Comparison of ENCODE assay signal across 16 cellular contexts in the genomic region with DNA sequence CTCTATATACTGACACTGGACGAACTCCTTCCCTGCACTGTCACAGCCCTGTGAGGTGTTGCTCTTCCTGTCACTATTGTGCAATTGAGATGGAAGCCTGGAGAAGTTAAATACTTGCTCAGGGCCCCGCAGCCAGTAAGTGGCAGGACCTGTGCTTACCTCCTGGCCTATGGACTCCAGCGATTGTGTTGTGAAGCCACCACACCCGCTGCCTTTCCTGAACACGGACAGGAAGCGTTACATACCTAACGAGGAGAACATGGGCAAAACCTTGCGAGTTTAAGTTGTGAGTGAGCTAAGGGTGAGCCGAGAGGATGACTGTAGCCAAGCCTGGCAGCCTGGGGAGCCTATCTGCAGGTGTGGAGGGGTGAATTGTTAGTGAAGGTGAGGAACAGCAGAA. TPM values are rescaled to one million over a fixed set of nuclear protein-coding genes. Genes with fewer than 3 reads are reported as not detected.
DNase-seq lines count a peak whose midpoint lies in the region; ATAC-seq, FAIRE-seq and TF ChIP-seq lines count a peak whose summit lies in the region.
"Had no signal": no experiment of that assay in that cellular context is flagged by ENCODE, and none has a peak within 500 bp of the region (broad histone marks: within the 10 kb centered on the region; RNA-seq: fewer than 3 reads in every experiment).

No MANE protein-coding gene starts in this region.

- H4K20me1 ChIP-seq in mammary epithelial cell (ENCODE audit: insufficient read depth, low read length) = no peaks in the 10 kb centered on the region
- peaks cover 51% of the 10 kb centered on the region for H4K20me1 ChIP-seq in astrocyte (ENCODE audit: insufficient read depth, low read length)
- no peaks in the 10 kb centered on the region for H4K20me1 ChIP-seq in HepG2 (ENCODE audit: insufficient read depth, low read length)

- FAIRE-seq in astrocyte (lab: Jason Lieb, UNC) (no peak), HepG2 (lab: Jason Lieb, UNC) (peak; percentile 74)
- FAIRE-seq: HTR-8/SVneo had no signal

- dilution Hi-C loops in mammary epithelial cell (cut with HindIII; ENCODE audit: low sequenced_read_pairs) = no loop called here

- H3K27me3 Mint-ChIP-seq in MCF 10A (ENCODE audit: insufficient read depth, unreplicated experiment) (no peaks in the 10 kb centered on the region), astrocyte (ENCODE audit: low read depth, unreplicated experiment) (no peaks in the 10 kb centered on the region)
- peaks cover 5 to 8% of the 10 kb centered on the region in 2 donors for H3K27me3 Mint-ChIP-seq in stimulated activated naive B cell treated with anti-CD40 and anti-IgM and Interleukin-4, amounts not matched to agents 10 μg/mL and 1 μg/mL and 100 μg/mL, for 72 hours

- no peak for TF ChIP-seq RAD21 in HepG2 (CRISPR knock-in tag; IDR thresholded peaks at IDR 0.05)

- no peaks in the 10 kb centered on the region for H3K36me3 ChIP-seq in mammary epithelial cell (ENCODE audit: insufficient read depth, low read length)
- H3K36me3 ChIP-seq in astrocyte (ENCODE audit: insufficient read depth, low read length) = peaks cover 8% of the 10 kb centered on the region
- no peaks in the 10 kb centered on the region for H3K36me3 ChIP-seq in HepG2 (replicated peaks in 1 of 2; ENCODE audit: control insufficient read depth in 1 of 2, insufficient read depth in 2 of 2, low read length in 2 of 2)
- H3K36me3 ChIP-seq: cardiac muscle cell had no signal

- H3K4me1 ChIP-seq in mammary epithelial cell (ENCODE audit: insufficient read depth, low read length) = peaks cover 23% of the 10 kb centered on the region
- H3K4me1 ChIP-seq in astrocyte (ENCODE audit: insufficient read depth, low read length) = peaks cover 28% of the 10 kb centered on the region
- H3K4me1 ChIP-seq in HepG2 (ENCODE audit: insufficient read depth, low read length) = peaks cover 24% of the 10 kb centered on the region

- H3K79me2 ChIP-seq in mammary epithelial cell (ENCODE audit: insufficient read depth, low read length) (peaks cover 28% of the 10 kb centered on the region), astrocyte (ENCODE audit: insufficient read depth, low read length) (peaks cover 77% of the 10 kb centered on the region), HepG2 (ENCODE audit: insufficient read depth, low read length) (no peaks in the 10 kb centered on the region)

- TF ChIP-seq CTCF in MCF 10A (IDR thresholded peaks at IDR 0.05; ENCODE audit: unreplicated experiment) (no peak), mammary epithelial cell (conservative IDR thresholded peaks at IDR 0.05 in 1 of 2, IDR thresholded peaks at IDR 0.05 in 1 of 2; ENCODE audit: extremely low read depth in 1 of 2, insufficient read depth in 1 of 2, low read depth in 1 of 2, low read length in 2 of 2) (no peak), astrocyte (IDR thresholded peaks at IDR 0.05; ENCODE audit: insufficient read depth, low read depth, low read length) (no peak), HepG2 (CRISPR knock-in tag; IDR thresholded peaks at IDR 0.05) (no peak; the same call in 1 of the 2 replicates)

- H3K9me3 ChIP-seq in mammary epithelial cell (replicated peaks; ENCODE audit: insufficient read depth, low read length) = no peaks in the 10 kb centered on the region
- no peaks in the 10 kb centered on the region for H3K9me3 ChIP-seq in astrocyte (ENCODE audit: insufficient read depth, low read depth, low read length)
- no peaks in the 10 kb centered on the region for H3K9me3 ChIP-seq in HepG2 (ENCODE audit: low read length)

- no peak overlapping the region for H2AFZ ChIP-seq in mammary epithelial cell (ENCODE audit: low read depth, low read length)
- no peak overlapping the region for H2AFZ ChIP-seq in astrocyte (ENCODE audit: low read depth, low read length)
- H2AFZ ChIP-seq in HepG2 (ENCODE audit: low read length) = peak overlapping the region; percentile 83

- H3K4me1 Mint-ChIP-seq in MCF 10A (ENCODE audit: insufficient read depth, unreplicated experiment) = peaks cover 11% of the 10 kb centered on the region
- peaks cover 47% of the 10 kb centered on the region for H3K4me1 Mint-ChIP-seq in astrocyte (ENCODE audit: low read depth, unreplicated experiment)
- H3K4me1 Mint-ChIP-seq in stimulated activated naive B cell treated with anti-CD40 and anti-IgM and Interleukin-4, amounts not matched to agents 10 μg/mL and 1 μg/mL and 100 μg/mL, for 72 hours = peaks cover 8 to 9% of the 10 kb centered on the region in 2 donors

- 87% methylated on average over 5 of the region's 9 CpGs for WGBS in mammary epithelial cell (ENCODE audit: low coverage, missing lambda C conversion rate)
- 3% methylated on average over 7 of the region's 9 CpGs for WGBS in HepG2 (ENCODE audit: low lambda C conversion rate)

- H3K9me3 Mint-ChIP-seq in MCF 10A (ENCODE audit: unreplicated experiment) (no peaks in the 10 kb centered on the region), astrocyte (ENCODE audit: unreplicated experiment) (no peaks in the 10 kb centered on the region)
- H3K9me3 Mint-ChIP-seq in stimulated activated naive B cell treated with anti-CD40 and anti-IgM and Interleukin-4, amounts not matched to agents 10 μg/mL and 1 μg/mL and 100 μg/mL, for 72 hours = no peaks in the 10 kb centered on the region

- H3K4me3 ChIP-seq in mammary epithelial cell (replicated peaks in 1 of 3; ENCODE audit: insufficient read depth in 1 of 3, low read depth in 2 of 3, low read length in 3 of 3) = no peak overlapping the region
- no peak overlapping the region for H3K4me3 ChIP-seq in astrocyte (ENCODE audit: insufficient read depth, low read depth, low read length)
- peak overlapping the region; percentile 45 to 64 (median 53); a peak in 5 of 6 replicates for H3K4me3 ChIP-seq in HepG2 (replicated peaks in 1 of 3; ENCODE audit: insufficient read depth in 1 of 3, low read depth in 2 of 3, low read length in 3 of 3)
- H3K4me3 ChIP-seq: cardiac muscle cell had no signal

- H3K4me2 ChIP-seq in mammary epithelial cell (ENCODE audit: insufficient read depth, low read depth, low read length) (no peak overlapping the region), astrocyte (ENCODE audit: low read length) (no peak overlapping the region), HepG2 (ENCODE audit: low read depth, low read length) (peak overlapping the region; percentile 96)

- H3K36me3 Mint-ChIP-seq in MCF 10A (ENCODE audit: insufficient read depth, unreplicated experiment) (no peaks in the 10 kb centered on the region), astrocyte (ENCODE audit: low read depth, unreplicated experiment) (peaks cover 17% of the 10 kb centered on the region)
- peaks cover 8 to 14% of the 10 kb centered on the region in 2 donors for H3K36me3 Mint-ChIP-seq in stimulated activated naive B cell treated with anti-CD40 and anti-IgM and Interleukin-4, amounts not matched to agents 10 μg/mL and 1 μg/mL and 100 μg/mL, for 72 hours

- in situ Hi-C loops in mammary epithelial cell (cut with MboI; ENCODE audit: low sequenced_read_pairs in 2 of 2) (no loop called here), HepG2 (cut with HindIII; ENCODE audit: extremely low pct_ligation_motif_present, low pct_unique_long_range_greater_than_20kb) (no loop called here)

- peak; percentile 89 for ATAC-seq in HepG2
- no peak for ATAC-seq in stimulated activated naive B cell treated with anti-CD40 and anti-IgM and Interleukin-4, amounts not matched to agents 10 μg/mL and 1 μg/mL and 100 μg/mL, for 72 hours (replicated peaks)
- ATAC-seq: HCT116 had no signal

- intact Hi-C loops in MCF 10A (cut with micrococcal nuclease) = no loop called here
- intact Hi-C loops in mammary epithelial cell (cut with micrococcal nuclease) = no loop called here
- intact Hi-C loops in HepG2 (cut with micrococcal nuclease; ENCODE audit: unreplicated experiment) = loop anchor here (1.0 kb wide), 1 partner anchor 120 kb away; a partner anchor contains a TSS

- BruUV-seq in MCF 10A (replicated peaks; lab: Mats Ljungman, UMichigan) = no TSS peak
- no TSS peak for BruUV-seq in mammary epithelial cell (replicated peaks; lab: Mats Ljungman, UMichigan)
- BruUV-seq in HepG2 (replicated peaks; lab: Mats Ljungman, UMichigan) = no TSS peak

- H3K27me3 ChIP-seq in mammary epithelial cell (ENCODE audit: insufficient read depth, low read length) (no peaks in the 10 kb centered on the region), astrocyte (ENCODE audit: insufficient read depth, low read length) (no peaks in the 10 kb centered on the region), HepG2 (ENCODE audit: control insufficient read depth in 1 of 2, insufficient read depth in 2 of 2, low read length in 2 of 2) (no peaks in the 10 kb centered on the region; a peak in 1 of 5 replicates)
- H3K27me3 ChIP-seq: cardiac muscle cell had no signal

- H3K27ac Mint-ChIP-seq in MCF 10A (ENCODE audit: low read depth, unreplicated experiment) (peak overlapping the region; percentile 96), astrocyte (ENCODE audit: unreplicated experiment) (peak overlapping the region; percentile 75)
- no peak overlapping the region for H3K27ac Mint-ChIP-seq in stimulated activated naive B cell treated with anti-CD40 and anti-IgM and Interleukin-4, amounts not matched to agents 10 μg/mL and 1 μg/mL and 100 μg/mL, for 72 hours

- CTCF ChIA-PET in MCF 10A (lab: Yijun Ruan, JAX) (interaction anchor here (1.2 kb wide), 1 partner anchor 217 kb away, joined by 5 read pairs; no protein-coding TSS in a partner anchor), mammary epithelial cell (lab: Charles Lee; ENCODE audit: low non-redundant PET) (no interaction called here), HepG2 (lab: Yijun Ruan, JAX; ENCODE audit: low intra/inter-chr PET ratio, low total read pairs) (no interaction called here)

- H3K27ac ChIP-seq in mammary epithelial cell (ENCODE audit: insufficient read depth, low read depth, low read length) (no peak overlapping the region), astrocyte (ENCODE audit: low read depth, low read length) (no peak overlapping the region), HepG2 (ENCODE audit: extremely low read length, insufficient read depth, low read length) (peak overlapping the region; percentile 58)
- H3K27ac ChIP-seq: cardiac muscle cell had no signal

- TF ChIP-seq POLR2A in HepG2 (IDR thresholded peaks at IDR 0.05; ENCODE audit: insufficient read depth in 1 of 2, low read depth in 2 of 2, low read length in 2 of 2) = no peak

- DNase-seq in MCF 10A (ENCODE audit: unreplicated experiment) (peak; percentile 67), mammary epithelial cell (no peak), astrocyte (ENCODE audit: low read depth) (no peak), HepG2 (ENCODE audit: low spot score) (peak; percentile 70), ureter (ENCODE audit: low spot score) (peak; percentile 57), AG08395 (ENCODE audit: low spot score) (no peak)
- DNase-seq in activated CD4-positive, CD25-positive, alpha-beta regulatory T cell treated with anti-CD3 and anti-CD28 coated beads, Interleukin-2, amount 50 U/mL, for 72 hours = no peak
- DNase-seq in stimulated activated naive B cell treated with anti-CD40 and anti-IgM and Interleukin-4, amounts not matched to agents 10 μg/mL and 1 μg/mL and 100 μg/mL, for 72 hours = no peak
- DNase-seq: activated CD4-positive, alpha-beta T cell treated with anti-CD3 and anti-CD28 coated beads, Interleukin-2, amount 50 U/mL, for 48 hours; activated effector memory CD4-positive, alpha-beta T cell treated with anti-CD3 and anti-CD28 coated beads, Interleukin-2, amount 50 U/mL, for 16 hours; AML-193; NCI-H2081 treated with DMSO at 0.1 percent for 48 hours; stimulated activated CD4-positive, alpha-beta T cell treated with anti-CD3 and anti-CD28 coated beads, Interleukin-15, amount 100 ng/mL, for 24 hours had no signal

- POLR2A ChIA-PET in MCF 10A (lab: Yijun Ruan, JAX) (interaction anchor here (0.9 to 1.5 kb wide), 3 partner anchors 9 to 1193 kb away, joined by 3 to 4 read pairs (median 4); a partner anchor contains a TSS), HepG2 (lab: Yijun Ruan, JAX) (no interaction called here)

- H3K4me3 Mint-ChIP-seq in MCF 10A (ENCODE audit: unreplicated experiment) (peak overlapping the region; percentile 15), astrocyte (ENCODE audit: unreplicated experiment) (no peak overlapping the region)
- no peak overlapping the region for H3K4me3 Mint-ChIP-seq in stimulated activated naive B cell treated with anti-CD40 and anti-IgM and Interleukin-4, amounts not matched to agents 10 μg/mL and 1 μg/mL and 100 μg/mL, for 72 hours

- H3K9ac ChIP-seq in mammary epithelial cell (ENCODE audit: insufficient read depth, low read length) (no peak overlapping the region), astrocyte (ENCODE audit: low read length) (no peak overlapping the region), HepG2 (ENCODE audit: insufficient read depth, low read depth, low read length) (peak overlapping the region; percentile 19; the same call in 1 of the 2 replicates)

- TF ChIP-seq EP300 in HepG2 (IDR thresholded peaks at IDR 0.05; ENCODE audit: low read depth in 2 of 2, low read length in 2 of 2) (no peak), HepG2 (CRISPR knock-in tag; IDR thresholded peaks at IDR 0.05; ENCODE audit: borderline replicate concordance) (no peak)

RNA-seq across cellular contexts. Expression of a gene that starts 26.1 kb away (rescaled TPM):
- 4.8 and 6.1 TPM in 2 replicates for total RNA-seq in MCF 10A (2022)
- 10 to 100 TPM; 12.3 to 34.6 TPM for total RNA-seq in mammary epithelial cell
- polyA plus RNA-seq in mammary epithelial cell = 22.6 TPM
- 78.6 TPM for polyA minus RNA-seq in mammary epithelial cell
- 88.7 and 100 TPM in 2 replicates for total RNA-seq in astrocyte
- total RNA-seq in HepG2 (2016; rRNA removed; fragmentation: Illumina TruSeq; extraction: Trizol) = 1.7 and 3.6 TPM in 2 replicates
- 1.4 and 2.6 TPM in 2 replicates for total RNA-seq in HepG2 (2016; cell fraction: cytosol; rRNA removed; fragmentation: Illumina TruSeq; extraction: Trizol; ENCODE audit: low read depth)
- 2.9 TPM in 2 replicates for total RNA-seq in HepG2 (2016; cell fraction: insoluble cytoplasmic fraction; rRNA removed; fragmentation: Illumina TruSeq; extraction: Trizol)
- 3.1 and 3.4 TPM in 2 replicates for total RNA-seq in HepG2 (2016; cell fraction: membrane; rRNA removed; fragmentation: Illumina TruSeq; extraction: Trizol)
- 1.4 and 2.6 TPM in 2 replicates for total RNA-seq in HepG2 (2016; cell fraction: nucleus; rRNA removed; fragmentation: Illumina TruSeq; extraction: Trizol)
- polyA plus RNA-seq in HepG2 (2011; rRNA removed) = 0.73 and 1.1 TPM in 2 replicates
- 0.24 and 1.2 TPM in 2 replicates for polyA plus RNA-seq in HepG2 (2011; cell fraction: cytosol; rRNA removed)
- polyA plus RNA-seq in HepG2 (2011; cell fraction: nucleus; rRNA removed) = 8.7 and 12.9 TPM in 2 replicates
- polyA plus RNA-seq in HepG2 (2012) = 0.38 and 2.1 TPM in 2 replicates
- polyA plus RNA-seq in HepG2 (2016; cell fraction: cytosol; fragmentation: Illumina TruSeq; extraction: Trizol; ENCODE audit: low read depth) = 4.4 and 5.7 TPM in 2 replicates
- polyA plus RNA-seq in HepG2 (2016; cell fraction: insoluble cytoplasmic fraction; fragmentation: Illumina TruSeq; extraction: Trizol; ENCODE audit: low read depth) = 3.7 TPM in 2 replicates
- 2.6 and 3.5 TPM in 2 replicates for polyA plus RNA-seq in HepG2 (2016; cell fraction: membrane; fragmentation: Illumina TruSeq; extraction: Trizol; ENCODE audit: low read depth)
- 2.9 and 3.0 TPM in 2 replicates for polyA plus RNA-seq in HepG2 (2016; cell fraction: nucleus; fragmentation: Illumina TruSeq; extraction: Trizol; ENCODE audit: insufficient read depth, low read depth)
- 1.9 and 153 TPM in 2 replicates for polyA minus RNA-seq in HepG2 (2011; rRNA and poly(A)+ RNA removed; ENCODE audit: low replicate concordance)
- 2.8 and 4.2 TPM in 2 replicates for polyA minus RNA-seq in HepG2 (2011; cell fraction: cytosol; rRNA and poly(A)+ RNA removed)
- 5.3 and 5.5 TPM in 2 replicates for polyA minus RNA-seq in HepG2 (2011; cell fraction: nucleus; rRNA and poly(A)+ RNA removed)
- 46.0 TPM for total RNA-seq in ureter

Comparison
In these comparisons a context has a peak if more than half of its experiments do, and no peak if none do; other contexts are left out.
1. DNase-seq: peak in MCF 10A (single experiment), HepG2 (single experiment) and ureter (single experiment); none in mammary epithelial cell (single experiment), astrocyte (single experiment), activated CD4-positive, CD25-positive, alpha-beta regulatory T cell treated with anti-CD3 and anti-CD28 coated beads, Interleukin-2, amount 50 U/mL, for 72 hours (single experiment), stimulated activated naive B cell treated with anti-CD40 and anti-IgM and Interleukin-4, amounts not matched to agents 10 μg/mL and 1 μg/mL and 100 μg/mL, for 72 hours (single experiment) and AG08395 (single experiment).
2. H3K4me3 ChIP-seq: peak in HepG2 (3 of 3); none in mammary epithelial cell (0 of 3) and astrocyte (single experiment).